In the genomic region with DNA sequence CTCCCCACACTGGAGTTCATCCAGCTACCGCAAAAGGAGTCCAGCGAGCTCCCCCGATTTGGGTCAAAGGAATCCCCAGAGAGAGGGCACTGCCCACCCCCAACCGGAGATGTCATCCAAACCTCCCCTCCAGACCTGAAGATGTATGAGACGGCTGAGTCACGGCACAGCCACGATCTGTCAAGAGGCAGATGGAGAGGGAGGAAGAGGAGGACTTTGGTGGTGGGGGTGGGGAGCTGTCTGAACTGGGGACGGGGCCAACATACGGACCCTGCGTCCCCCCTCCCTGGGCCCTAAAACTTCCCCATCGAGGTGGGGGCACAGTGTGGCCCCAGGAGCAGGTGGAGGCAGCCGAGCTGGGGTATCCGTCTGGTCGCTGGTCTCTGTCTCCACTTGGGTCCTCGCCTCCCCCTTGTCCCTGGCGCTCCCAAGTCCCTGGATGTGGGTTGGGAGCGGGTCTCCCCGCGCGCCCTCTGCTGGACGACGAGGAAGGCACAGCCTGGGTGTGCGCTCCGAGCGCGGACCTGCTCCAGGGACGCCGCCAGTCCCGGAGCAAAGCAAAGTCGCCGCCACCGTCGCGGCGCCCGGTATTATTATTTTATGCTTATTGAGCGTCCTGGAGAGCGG, we compare ENCODE assay signal across 8 cellular contexts. TPM values are rescaled to one million over a fixed set of nuclear protein-coding genes. Genes with fewer than 3 reads are reported as not detected.
DNase-seq lines count a peak whose midpoint lies in the region; ATAC-seq and TF ChIP-seq lines count a peak whose summit lies in the region.

No MANE protein-coding gene starts in this region.

- POLR2A ChIA-PET in RWPE1 (lab: Yijun Ruan, JAX; ENCODE audit: low non-redundant PET): no interaction called here

- TF ChIP-seq CTCF in RWPE1 (conservative IDR thresholded peaks at IDR 0.05; ENCODE audit: low read depth) (peak; percentile 95), omental fat pad (IDR thresholded peaks at IDR 0.05) (peak in 1 of 3 donors; percentile 72)

- no peak overlapping the region for H3K27ac ChIP-seq in RWPE1

- CTCF ChIA-PET in RWPE1 (lab: Yijun Ruan, JAX): interaction anchor here (0.6 to 2.3 kb wide), 11 partner anchors 8 to 178 kb away, joined by 3 to 11 read pairs (median 5); no protein-coding TSS in a partner anchor

- intact Hi-C loops in head of caudate nucleus (cut with DNase I): no loop called here

- peak; percentile 79 for DNase-seq in EH (ENCODE audit: low read depth)
- DNase-seq in HuH-7 (ENCODE audit: low spot score): peak; percentile 92
- peak; percentile 83 for DNase-seq in RWPE1 (ENCODE audit: low spot score)
- peak; percentile 71 for DNase-seq in activated naive CD4-positive, alpha-beta T cell treated with anti-CD3 and anti-CD28 coated beads, Interleukin-2, amount 50 U/mL, for 16 hours
- peak; percentile 62 to 89 (median 80) for DNase-seq in head of caudate nucleus
- DNase-seq in omental fat pad (ENCODE audit: low spot score): peak; percentile 74
- no peak for DNase-seq in amniotic stem cell (lab: John Stamatoyannopoulos, UW)

- peak; percentile 74 for ATAC-seq in omental fat pad (ENCODE audit: low FRiP score)
- no peak for ATAC-seq in GM18873 (IDR thresholded peaks at IDR 0.05; ENCODE audit: low FRiP score, unreplicated experiment)

RNA-seq across cellular contexts. Expression of a gene that starts 3.8 kb away (rescaled TPM):
- total RNA-seq in omental fat pad: 10 to 100 TPM in 3 of 4 donors, 1 to 10 TPM in 1; 9.8 to 30.3 (median 16.2) TPM

RNA-seq across cellular contexts. Expression of a gene that starts 20.8 kb away (rescaled TPM):
- total RNA-seq in omental fat pad: 100 to 1,000 TPM; 146 to 308 (median 195) TPM

RNA-seq across cellular contexts. Expression of a gene that starts 43.8 kb away (rescaled TPM):
- total RNA-seq in omental fat pad: 100 to 1,000 TPM in 1 of 4 donors, 10 to 100 TPM in 3; 60.2 to 137 (median 76.9) TPM
